ENCODE assay signal across 1 cellular context in the genomic region with DNA sequence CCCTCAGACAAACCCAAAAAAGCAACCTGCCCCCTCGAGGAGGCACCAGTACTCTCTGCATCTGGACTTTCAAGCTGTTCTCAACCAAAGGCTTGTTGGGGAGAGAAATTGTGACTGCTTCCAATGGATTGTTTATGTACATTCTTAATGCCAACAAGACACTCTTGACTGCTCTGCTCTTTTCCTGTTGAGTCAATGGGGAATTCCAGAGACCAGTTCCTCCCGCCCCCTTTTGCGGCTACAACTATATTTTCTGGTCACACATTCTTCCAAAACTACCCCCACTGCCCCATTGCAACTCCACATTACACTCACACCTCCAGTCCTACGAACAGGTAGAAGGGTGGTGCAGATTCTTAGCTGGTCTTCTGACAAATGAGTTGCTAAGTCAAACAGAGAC.
TF ChIP-seq lines count a peak whose summit lies in the region.

No MANE protein-coding gene starts in this region.

TF ChIP-seq in GM12878, 131 proteins besides CTCF, POLR2A, EP300 and RAD21 (continued from another document and continues in another):
- TF ChIP-seq CUX1 (IDR thresholded peaks at IDR 0.05; ENCODE audit: insufficient replicate concordance, low read depth, low read length) (no peak), MEF2B (IDR thresholded peaks at IDR 0.05; ENCODE audit: partially characterized antibody, poor library complexity, severe bottlenecking) (no peak), IKZF1 (conservative IDR thresholded peaks at IDR 0.05) (peak; percentile 72), RFX5 (IDR thresholded peaks at IDR 0.05; ENCODE audit: low read depth, low read length) (0 out of 2 replicates have a peak, but pooled peaks have one; percentile 55), JUND (IDR thresholded peaks at IDR 0.05; ENCODE audit: low read depth, low read length) (no peak), MTA2 (IDR thresholded peaks at IDR 0.05; ENCODE audit: low read depth) (0 out of 2 replicates have a peak, but pooled peaks have one; percentile 15), SKIL (IDR thresholded peaks at IDR 0.05; ENCODE audit: low read depth, poor library complexity, severe bottlenecking) (peak; percentile 19), KAT2A (conservative IDR thresholded peaks at IDR 0.05; ENCODE audit: control insufficient read depth, low read depth, low read length) (no peak), KDM1A (IDR thresholded peaks at IDR 0.05; ENCODE audit: borderline replicate concordance) (no peak), MAX (IDR thresholded peaks at IDR 0.05; ENCODE audit: low read depth, low read length) (no peak), EGR1 (IDR thresholded peaks at IDR 0.05; ENCODE audit: borderline replicate concordance in 1 of 2, low read depth in 2 of 2, low read length in 2 of 2) (no peak), PAX5 (IDR thresholded peaks at IDR 0.05; ENCODE audit: borderline replicate concordance, low read depth, low read length) (0 out of 2 replicates have a peak, but pooled peaks have one; percentile 42), PBX3 (IDR thresholded peaks at IDR 0.05; ENCODE audit: insufficient replicate concordance, low read depth, low read length) (no peak), BHLHE40 (IDR thresholded peaks at IDR 0.05; ENCODE audit: borderline replicate concordance in 1 of 2, low read depth in 2 of 2, low read length in 1 of 2) (peak; percentile 16 to 24; a peak in 1 of 4 replicates), ZZZ3 (IDR thresholded peaks at IDR 0.05; ENCODE audit: control insufficient read depth, insufficient read length, low read depth) (no peak), SMARCA5 (IDR thresholded peaks at IDR 0.05) (no peak), DPF2 (IDR thresholded peaks at IDR 0.05) (peak; percentile 71; the same call in 1 of the 2 replicates), NR2F1 (conservative IDR thresholded peaks at IDR 0.05) (no peak), GATAD2B (conservative IDR thresholded peaks at IDR 0.05; ENCODE audit: low read depth) (no peak), SP1 (IDR thresholded peaks at IDR 0.05; ENCODE audit: low read depth, low read length) (no peak), RELA (IDR thresholded peaks at IDR 0.05; ENCODE audit: borderline replicate concordance, partially characterized antibody) (no peak), IRF4 (IDR thresholded peaks at IDR 0.05; ENCODE audit: low read depth, low read length) (no peak), SPI1 (IDR thresholded peaks at IDR 0.05; ENCODE audit: borderline replicate concordance, insufficient read depth, low read depth, low read length) (peak; percentile 55; the same call in 1 of the 2 replicates)
- TF ChIP-seq, protein P1, sequence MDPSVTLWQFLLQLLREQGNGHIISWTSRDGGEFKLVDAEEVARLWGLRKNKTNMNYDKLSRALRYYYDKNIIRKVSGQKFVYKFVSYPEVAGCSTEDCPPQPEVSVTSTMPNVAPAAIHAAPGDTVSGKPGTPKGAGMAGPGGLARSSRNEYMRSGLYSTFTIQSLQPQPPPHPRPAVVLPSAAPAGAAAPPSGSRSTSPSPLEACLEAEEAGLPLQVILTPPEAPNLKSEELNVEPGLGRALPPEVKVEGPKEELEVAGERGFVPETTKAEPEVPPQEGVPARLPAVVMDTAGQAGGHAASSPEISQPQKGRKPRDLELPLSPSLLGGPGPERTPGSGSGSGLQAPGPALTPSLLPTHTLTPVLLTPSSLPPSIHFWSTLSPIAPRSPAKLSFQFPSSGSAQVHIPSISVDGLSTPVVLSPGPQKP (IDR thresholded peaks at IDR 0.05; ENCODE audit: low read depth, low read length), result no peak
- TF ChIP-seq, protein P2, sequence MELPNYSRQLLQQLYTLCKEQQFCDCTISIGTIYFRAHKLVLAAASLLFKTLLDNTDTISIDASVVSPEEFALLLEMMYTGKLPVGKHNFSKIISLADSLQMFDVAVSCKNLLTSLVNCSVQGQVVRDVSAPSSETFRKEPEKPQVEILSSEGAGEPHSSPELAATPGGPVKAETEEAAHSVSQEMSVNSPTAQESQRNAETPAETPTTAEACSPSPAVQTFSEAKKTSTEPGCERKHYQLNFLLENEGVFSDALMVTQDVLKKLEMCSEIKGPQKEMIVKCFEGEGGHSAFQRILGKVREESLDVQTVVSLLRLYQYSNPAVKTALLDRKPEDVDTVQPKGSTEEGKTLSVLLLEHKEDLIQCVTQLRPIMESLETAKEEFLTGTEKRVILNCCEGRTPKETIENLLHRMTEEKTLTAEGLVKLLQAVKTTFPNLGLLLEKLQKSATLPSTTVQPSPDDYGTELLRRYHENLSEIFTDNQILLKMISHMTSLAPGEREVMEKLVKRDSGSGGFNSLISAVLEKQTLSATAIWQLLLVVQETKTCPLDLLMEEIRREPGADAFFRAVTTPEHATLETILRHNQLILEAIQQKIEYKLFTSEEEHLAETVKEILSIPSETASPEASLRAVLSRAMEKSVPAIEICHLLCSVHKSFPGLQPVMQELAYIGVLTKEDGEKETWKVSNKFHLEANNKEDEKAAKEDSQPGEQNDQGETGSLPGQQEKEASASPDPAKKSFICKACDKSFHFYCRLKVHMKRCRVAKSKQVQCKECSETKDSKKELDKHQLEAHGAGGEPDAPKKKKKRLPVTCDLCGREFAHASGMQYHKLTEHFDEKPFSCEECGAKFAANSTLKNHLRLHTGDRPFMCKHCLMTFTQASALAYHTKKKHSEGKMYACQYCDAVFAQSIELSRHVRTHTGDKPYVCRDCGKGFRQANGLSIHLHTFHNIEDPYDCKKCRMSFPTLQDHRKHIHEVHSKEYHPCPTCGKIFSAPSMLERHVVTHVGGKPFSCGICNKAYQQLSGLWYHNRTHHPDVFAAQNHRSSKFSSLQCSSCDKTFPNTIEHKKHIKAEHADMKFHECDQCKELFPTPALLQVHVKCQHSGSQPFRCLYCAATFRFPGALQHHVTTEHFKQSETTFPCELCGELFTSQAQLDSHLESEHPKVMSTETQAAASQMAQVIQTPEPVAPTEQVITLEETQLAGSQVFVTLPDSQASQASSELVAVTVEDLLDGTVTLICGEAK (IDR thresholded peaks at IDR 0.05; ENCODE audit: borderline replicate concordance), result no peak
- TF ChIP-seq, protein P3, sequence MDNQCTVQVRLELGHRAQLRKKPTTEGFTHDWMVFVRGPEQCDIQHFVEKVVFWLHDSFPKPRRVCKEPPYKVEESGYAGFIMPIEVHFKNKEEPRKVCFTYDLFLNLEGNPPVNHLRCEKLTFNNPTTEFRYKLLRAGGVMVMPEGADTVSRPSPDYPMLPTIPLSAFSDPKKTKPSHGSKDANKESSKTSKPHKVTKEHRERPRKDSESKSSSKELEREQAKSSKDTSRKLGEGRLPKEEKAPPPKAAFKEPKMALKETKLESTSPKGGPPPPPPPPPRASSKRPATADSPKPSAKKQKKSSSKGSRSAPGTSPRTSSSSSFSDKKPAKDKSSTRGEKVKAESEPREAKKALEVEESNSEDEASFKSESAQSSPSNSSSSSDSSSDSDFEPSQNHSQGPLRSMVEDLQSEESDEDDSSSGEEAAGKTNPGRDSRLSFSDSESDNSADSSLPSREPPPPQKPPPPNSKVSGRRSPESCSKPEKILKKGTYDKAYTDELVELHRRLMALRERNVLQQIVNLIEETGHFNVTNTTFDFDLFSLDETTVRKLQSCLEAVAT (IDR thresholded peaks at IDR 0.05), result peak; percentile 41; the same call in 1 of the 2 replicates
- TF ChIP-seq, protein P4, sequence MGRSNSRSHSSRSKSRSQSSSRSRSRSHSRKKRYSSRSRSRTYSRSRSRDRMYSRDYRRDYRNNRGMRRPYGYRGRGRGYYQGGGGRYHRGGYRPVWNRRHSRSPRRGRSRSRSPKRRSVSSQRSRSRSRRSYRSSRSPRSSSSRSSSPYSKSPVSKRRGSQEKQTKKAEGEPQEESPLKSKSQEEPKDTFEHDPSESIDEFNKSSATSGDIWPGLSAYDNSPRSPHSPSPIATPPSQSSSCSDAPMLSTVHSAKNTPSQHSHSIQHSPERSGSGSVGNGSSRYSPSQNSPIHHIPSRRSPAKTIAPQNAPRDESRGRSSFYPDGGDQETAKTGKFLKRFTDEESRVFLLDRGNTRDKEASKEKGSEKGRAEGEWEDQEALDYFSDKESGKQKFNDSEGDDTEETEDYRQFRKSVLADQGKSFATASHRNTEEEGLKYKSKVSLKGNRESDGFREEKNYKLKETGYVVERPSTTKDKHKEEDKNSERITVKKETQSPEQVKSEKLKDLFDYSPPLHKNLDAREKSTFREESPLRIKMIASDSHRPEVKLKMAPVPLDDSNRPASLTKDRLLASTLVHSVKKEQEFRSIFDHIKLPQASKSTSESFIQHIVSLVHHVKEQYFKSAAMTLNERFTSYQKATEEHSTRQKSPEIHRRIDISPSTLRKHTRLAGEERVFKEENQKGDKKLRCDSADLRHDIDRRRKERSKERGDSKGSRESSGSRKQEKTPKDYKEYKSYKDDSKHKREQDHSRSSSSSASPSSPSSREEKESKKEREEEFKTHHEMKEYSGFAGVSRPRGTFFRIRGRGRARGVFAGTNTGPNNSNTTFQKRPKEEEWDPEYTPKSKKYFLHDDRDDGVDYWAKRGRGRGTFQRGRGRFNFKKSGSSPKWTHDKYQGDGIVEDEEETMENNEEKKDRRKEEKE (IDR thresholded peaks at IDR 0.05), result no peak
- TF ChIP-seq, protein P5, sequence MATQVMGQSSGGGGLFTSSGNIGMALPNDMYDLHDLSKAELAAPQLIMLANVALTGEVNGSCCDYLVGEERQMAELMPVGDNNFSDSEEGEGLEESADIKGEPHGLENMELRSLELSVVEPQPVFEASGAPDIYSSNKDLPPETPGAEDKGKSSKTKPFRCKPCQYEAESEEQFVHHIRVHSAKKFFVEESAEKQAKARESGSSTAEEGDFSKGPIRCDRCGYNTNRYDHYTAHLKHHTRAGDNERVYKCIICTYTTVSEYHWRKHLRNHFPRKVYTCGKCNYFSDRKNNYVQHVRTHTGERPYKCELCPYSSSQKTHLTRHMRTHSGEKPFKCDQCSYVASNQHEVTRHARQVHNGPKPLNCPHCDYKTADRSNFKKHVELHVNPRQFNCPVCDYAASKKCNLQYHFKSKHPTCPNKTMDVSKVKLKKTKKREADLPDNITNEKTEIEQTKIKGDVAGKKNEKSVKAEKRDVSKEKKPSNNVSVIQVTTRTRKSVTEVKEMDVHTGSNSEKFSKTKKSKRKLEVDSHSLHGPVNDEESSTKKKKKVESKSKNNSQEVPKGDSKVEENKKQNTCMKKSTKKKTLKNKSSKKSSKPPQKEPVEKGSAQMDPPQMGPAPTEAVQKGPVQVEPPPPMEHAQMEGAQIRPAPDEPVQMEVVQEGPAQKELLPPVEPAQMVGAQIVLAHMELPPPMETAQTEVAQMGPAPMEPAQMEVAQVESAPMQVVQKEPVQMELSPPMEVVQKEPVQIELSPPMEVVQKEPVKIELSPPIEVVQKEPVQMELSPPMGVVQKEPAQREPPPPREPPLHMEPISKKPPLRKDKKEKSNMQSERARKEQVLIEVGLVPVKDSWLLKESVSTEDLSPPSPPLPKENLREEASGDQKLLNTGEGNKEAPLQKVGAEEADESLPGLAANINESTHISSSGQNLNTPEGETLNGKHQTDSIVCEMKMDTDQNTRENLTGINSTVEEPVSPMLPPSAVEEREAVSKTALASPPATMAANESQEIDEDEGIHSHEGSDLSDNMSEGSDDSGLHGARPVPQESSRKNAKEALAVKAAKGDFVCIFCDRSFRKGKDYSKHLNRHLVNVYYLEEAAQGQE (IDR thresholded peaks at IDR 0.05; ENCODE audit: low read depth, low read length), result no peak
